In the genomic region with DNA sequence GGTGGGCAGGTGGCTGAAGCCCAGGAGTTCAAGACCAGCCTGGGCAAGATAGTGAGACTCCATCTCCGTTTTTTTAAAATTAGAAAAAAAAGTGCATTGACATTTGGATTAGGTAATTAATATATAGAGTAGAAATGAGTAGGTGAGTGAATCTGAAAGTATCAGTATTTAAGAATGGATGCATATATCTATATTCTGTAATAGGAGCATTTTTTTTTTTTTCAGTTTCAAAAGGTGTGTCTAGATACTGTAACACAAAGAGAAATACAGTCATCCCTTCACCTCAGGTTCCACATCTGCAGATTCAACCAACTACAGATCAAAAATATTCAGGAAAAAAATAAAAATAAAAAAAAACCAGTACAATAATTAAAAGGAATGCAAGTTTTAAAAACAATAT, we compare ENCODE assay signal across 27 cellular contexts. TPM values are rescaled to one million over a fixed set of nuclear protein-coding genes. Genes with fewer than 3 reads are reported as not detected.
A peak's percentile ranks its signal among the peaks of the same experiment; 100 is the strongest.
DNase-seq lines count a peak whose midpoint lies in the region; ATAC-seq, FAIRE-seq and TF ChIP-seq lines count a peak whose summit lies in the region.
"Had no signal": no experiment of that assay in that cellular context is flagged by ENCODE, and none has a peak within 500 bp of the region (broad histone marks: within the 10 kb centered on the region; RNA-seq: fewer than 3 reads in every experiment).

No MANE protein-coding gene starts in this region.

- H3K27me3 Mint-ChIP-seq in CD8-positive, alpha-beta memory T cell: no peaks in the 10 kb centered on the region
- H3K27me3 Mint-ChIP-seq: activated naive CD8-positive, alpha-beta T cell treated with anti-CD3 and anti-CD28 coated beads for 36 hours; memory B cell had no signal

- H3K9me3 ChIP-seq in CD8-positive, alpha-beta memory T cell (ENCODE audit: low read length): no peaks in the 10 kb centered on the region
- no peaks in the 10 kb centered on the region for H3K9me3 ChIP-seq in spleen
- H3K9me3 ChIP-seq: BLaER1, Caco-2, heart left ventricle, stomach, upper lobe of left lung had no signal

- FAIRE-seq in G401.6 (lab: Jason Lieb, UNC) (peak; percentile 37), frontal cortex (lab: Jason Lieb, UNC) (no peak)

- CTCF ChIA-PET in CD8-positive, alpha-beta memory T cell (lab: Charles Lee): no interaction called here

- peak; percentile 50 for ATAC-seq in GM18858 (IDR thresholded peaks at IDR 0.05; ENCODE audit: unreplicated experiment)
- peak; percentile 52 for ATAC-seq in GM21529 (IDR thresholded peaks at IDR 0.05; ENCODE audit: unreplicated experiment)
- ATAC-seq in HG03354 (IDR thresholded peaks at IDR 0.05; ENCODE audit: poor library complexity, severe bottlenecking, unreplicated experiment): peak; percentile 51
- ATAC-seq: heart left ventricle, left cardiac atrium had no signal

- no peak overlapping the region for H3K4me3 ChIP-seq in CD8-positive, alpha-beta memory T cell (ENCODE audit: low read length)
- H3K4me3 ChIP-seq in spleen: no peak overlapping the region
- H3K4me3 ChIP-seq: BLaER1, heart left ventricle, smooth muscle cell, stomach, upper lobe of left lung had no signal

- peak overlapping the region in 2 of 8 donors; percentile 41 to 47 for H3K27ac Mint-ChIP-seq in CD8-positive, alpha-beta memory T cell
- H3K27ac Mint-ChIP-seq: memory B cell had no signal

- TF ChIP-seq CTCF in spleen (IDR thresholded peaks at IDR 0.05 in 8 of 11, conservative IDR thresholded peaks at IDR 0.05 in 3 of 11): no peak

- peaks cover 12% of the 10 kb centered on the region for H3K36me3 ChIP-seq in CD8-positive, alpha-beta memory T cell (ENCODE audit: insufficient read depth, low read length)
- H3K36me3 ChIP-seq in spleen: peaks cover 0 to 96% (median 60%) of the 10 kb centered on the region in 6 donors

- DNase-seq in CD8-positive, alpha-beta memory T cell: no peak
- DNase-seq in spleen: no peak
- no peak for DNase-seq in frontal cortex (ENCODE audit: low spot score in 2 of 2)
- DNase-seq in anterior cingulate cortex (lab: John Stamatoyannopoulos, UW): no peak
- DNase-seq: ACHN; activated CD4-positive, alpha-beta T cell treated with anti-CD3 and anti-CD28 coated beads for 1 hour; activated naive CD8-positive, alpha-beta T cell treated with anti-CD3 and anti-CD28 coated beads for 36 hours; Caco-2; DND-41; heart left ventricle; left cardiac atrium; NCI-H1092 treated with DMSO at 0.1 percent for 48 hours; NCI-H2029; NCI-H226; NCI-H82; Right ventricle myocardium superior; stimulated activated CD4-positive, alpha-beta T cell treated with anti-CD3 and anti-CD28 coated beads, Interleukin-4, amount 100 ng/mL, for 24 hours; stomach; upper lobe of left lung had no signal

- intact Hi-C loops in spleen (cut with DNase I; ENCODE audit: low total_unique reads): no loop called here

- H3K4me1 ChIP-seq in CD8-positive, alpha-beta memory T cell (ENCODE audit: insufficient read depth, low read length): no peaks in the 10 kb centered on the region
- H3K4me1 ChIP-seq in spleen: peaks cover 0 to 9% (median 0%) of the 10 kb centered on the region in 6 donors
- H3K4me1 ChIP-seq: Caco-2, heart left ventricle, stomach, upper lobe of left lung had no signal

- peak overlapping the region in 1 of 7 donors; percentile 54 for H3K4me3 Mint-ChIP-seq in CD8-positive, alpha-beta memory T cell
- H3K4me3 Mint-ChIP-seq: activated naive CD8-positive, alpha-beta T cell treated with anti-CD3 and anti-CD28 coated beads for 36 hours; memory B cell had no signal

- H3K36me3 Mint-ChIP-seq in CD8-positive, alpha-beta memory T cell: peaks cover 5 to 74% (median 15%) of the 10 kb centered on the region in 3 donors

- H3K4me1 Mint-ChIP-seq in CD8-positive, alpha-beta memory T cell: peaks cover 5 to 17% (median 14%) of the 10 kb centered on the region in 3 donors
- H3K4me1 Mint-ChIP-seq: memory B cell had no signal

- no peak for TF ChIP-seq POLR2A in spleen (IDR thresholded peaks at IDR 0.05)

- H3K9me3 Mint-ChIP-seq in CD8-positive, alpha-beta memory T cell: no peaks in the 10 kb centered on the region
- H3K9me3 Mint-ChIP-seq: activated naive CD8-positive, alpha-beta T cell treated with anti-CD3 and anti-CD28 coated beads for 36 hours; memory B cell had no signal

- POLR2A ChIA-PET in CD8-positive, alpha-beta memory T cell (lab: Charles Lee): no interaction called here

- H3K27me3 ChIP-seq in CD8-positive, alpha-beta memory T cell (ENCODE audit: insufficient read depth, low read length, poor library complexity, severe bottlenecking): no peaks in the 10 kb centered on the region
- H3K27me3 ChIP-seq in spleen (replicated peaks in 1 of 7): no peaks in the 10 kb centered on the region
- H3K27me3 ChIP-seq: BLaER1, heart left ventricle, stomach, upper lobe of left lung had no signal

- H3K27ac ChIP-seq in CD8-positive, alpha-beta memory T cell (ENCODE audit: low read depth, low read length): no peak overlapping the region
- H3K27ac ChIP-seq in spleen: no peak overlapping the region
- H3K27ac ChIP-seq: BLaER1, epithelial cell of prostate, heart left ventricle, stomach, upper lobe of left lung had no signal

- WGBS in spleen, 5 donors: 76 to 100% (median 87%) methylated on average over 1 of the region's 1 CpG

RNA-seq across cellular contexts. Expression of a gene that starts 50.8 kb away (rescaled TPM):
- total RNA-seq in CD8-positive, alpha-beta memory T cell: 10 to 100 TPM; 30.8 to 31.9 TPM
- polyA plus RNA-seq in CD8-positive, alpha-beta memory T cell: 5.1 TPM
- total RNA-seq in spleen (10 to 100 TPM; 16.8 to 26.4 (median 19.9) TPM), frontal cortex (42.0 TPM)
- 1 to 10 TPM; 5.5 to 7.7 (median 6.2) TPM for polyA plus RNA-seq in spleen
